Comparison of ENCODE assay signal across 8 cellular contexts in genomic region chr20:62900052-62900691, GRCh38. TPM values are rescaled to one million over a fixed set of nuclear protein-coding genes. Genes with fewer than 3 reads are reported as not detected.
DNase-seq lines count a peak whose midpoint lies in the region; ATAC-seq and TF ChIP-seq lines count a peak whose summit lies in the region.

No MANE protein-coding gene starts in this region.

- no peaks in the 10 kb centered on the region for H3K9me3 ChIP-seq in right cardiac atrium (ENCODE audit: control insufficient read depth, low read length)

- peak; percentile 92 to 93 for ATAC-seq in right cardiac atrium
- ATAC-seq in HG03039 (IDR thresholded peaks at IDR 0.05; ENCODE audit: unreplicated experiment), result no peak

- H3K4me1 ChIP-seq in right cardiac atrium (ENCODE audit: control insufficient read depth, insufficient read depth, low read length), result no peaks in the 10 kb centered on the region

- 1% methylated on average over 11 of the region's 11 CpGs for WGBS in right cardiac atrium

- intact Hi-C loops in right cardiac atrium (cut with DNase I), result no loop called here

- peak; percentile 60 for TF ChIP-seq CTCF in HFF-Myc (IDR thresholded peaks at IDR 0.05; ENCODE audit: low read depth, low read length, missing control alignments)

- H3K27me3 ChIP-seq in right cardiac atrium (ENCODE audit: control insufficient read depth, insufficient read depth), result no peaks in the 10 kb centered on the region

- DNase-seq in GF-D8 (lab: John Stamatoyannopoulos, UW), result peak; percentile 35
- DNase-seq in HFF-Myc (ENCODE audit: extremely low read depth, low read depth), result no peak
- peak; percentile 79 for DNase-seq in NCI-H1436 (lab: John Stamatoyannopoulos, UW)
- DNase-seq in T-helper 22 cell (ENCODE audit: low read depth), result peak; percentile 57
- DNase-seq in anterior cingulate cortex (lab: John Stamatoyannopoulos, UW), result peak in 56 of 58 donors; percentile 8 to 90 (median 64)
- DNase-seq in right cardiac atrium, result peak; percentile 72 to 90 (median 89)
- peak; percentile 41 for DNase-seq in renal cortical epithelial cell (ENCODE audit: low read depth)

- no peak overlapping the region for H3K4me3 ChIP-seq in HFF-Myc (replicated peaks; ENCODE audit: low read depth, low read length)
- no peak overlapping the region for H3K4me3 ChIP-seq in right cardiac atrium (ENCODE audit: low read length)

- no peak overlapping the region for H3K27ac ChIP-seq in right cardiac atrium (ENCODE audit: low read length)

RNA-seq across cellular contexts. Expression of gene DIDO1, which starts 26.1 kb away (rescaled TPM):
- total RNA-seq in right cardiac atrium (10 to 100 TPM; 38.1 to 42.5 (median 40.0) TPM), renal cortical epithelial cell (25.7 and 58.1 TPM in 2 replicates)
- 23.3 TPM for polyA plus RNA-seq in right cardiac atrium

RNA-seq across cellular contexts. Expression of gene GID8, which starts 37.8 kb away (rescaled TPM):
- 10 to 100 TPM; 19.0 to 22.1 (median 20.0) TPM for total RNA-seq in right cardiac atrium
- 8.9 TPM for polyA plus RNA-seq in right cardiac atrium
- total RNA-seq in renal cortical epithelial cell, result 37.0 and 47.5 TPM in 2 replicates

RNA-seq across cellular contexts. Expression of gene TCFL5, which starts 38.5 kb away (rescaled TPM):
- total RNA-seq in right cardiac atrium, result 1 to 10 TPM; 7.8 to 9.9 (median 8.2) TPM
- polyA plus RNA-seq in right cardiac atrium, result 5.2 TPM
- 10.4 and 11.7 TPM in 2 replicates for total RNA-seq in renal cortical epithelial cell

RNA-seq across cellular contexts. Expression of gene SLC17A9, which starts 52.3 kb away (rescaled TPM):
- 1 to 10 TPM; 1.5 to 4.8 (median 2.2) TPM for total RNA-seq in right cardiac atrium
- polyA plus RNA-seq in right cardiac atrium, result 3.1 TPM
- total RNA-seq in renal cortical epithelial cell, result 0.65 and 3.3 TPM in 2 replicates
